5 cellular contexts compared by ENCODE assay signal in the genomic region with DNA sequence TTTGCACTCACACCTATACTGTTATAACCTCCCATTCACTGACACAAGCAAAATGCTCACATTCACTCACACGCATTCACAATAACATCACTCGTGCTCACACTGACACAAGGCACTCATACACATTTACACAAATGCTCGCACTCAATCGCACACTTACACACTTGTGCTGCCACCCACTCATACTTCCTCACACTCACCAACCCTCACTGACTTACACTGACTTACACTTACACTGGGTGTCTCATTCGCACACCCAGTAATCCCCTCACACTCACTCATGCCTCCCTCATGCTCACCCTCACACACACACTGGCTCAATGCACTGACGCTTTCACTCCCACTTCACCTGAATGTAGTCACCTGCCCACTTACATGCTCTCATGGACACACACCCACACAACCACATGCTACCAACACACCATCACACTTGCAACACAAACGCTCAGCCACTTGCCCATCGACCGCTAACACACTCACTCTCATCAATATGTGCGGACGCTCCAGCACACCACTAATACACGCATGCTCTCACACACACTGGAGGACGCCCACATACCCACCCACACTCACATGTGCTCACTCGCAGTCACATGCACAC.
DNase-seq lines count a peak whose midpoint lies in the region; ATAC-seq, FAIRE-seq and TF ChIP-seq lines count a peak whose summit lies in the region.
"Not testable (repeated sequence)": the region's sequence is repeated elsewhere in the genome, so short reads cannot be mapped to it uniquely, and the experiment has no call there.

No MANE protein-coding gene starts in this region.

- not testable (repeated sequence) for H3K9ac ChIP-seq in GM12878 (ENCODE audit: control insufficient read depth, insufficient read depth, low read length); K562 (ENCODE audit: insufficient read depth in 1 of 2, low read depth in 2 of 2, low read length in 2 of 2); HepG2 (ENCODE audit: insufficient read depth, low read depth, low read length)

- H3K4me3 ChIP-seq in HEK293 (ENCODE audit: low read depth, low read length); Panc1 (ENCODE audit: low read depth in 2 of 2, low read length in 2 of 2); GM12878; K562; HepG2 (replicated peaks in 1 of 3; ENCODE audit: insufficient read depth in 1 of 3, low read depth in 2 of 3, low read length in 3 of 3): not testable (repeated sequence)

- not testable (repeated sequence) for H3K79me2 ChIP-seq in GM12878 (ENCODE audit: control insufficient read depth, insufficient read depth, low read length); K562 (ENCODE audit: control insufficient read depth, insufficient read depth, low read length); HepG2 (ENCODE audit: insufficient read depth, low read length)

- not testable (repeated sequence) for TF ChIP-seq POLR2A in GM12878 (IDR thresholded peaks at IDR 0.05; ENCODE audit: low read depth, low read length); HepG2 (IDR thresholded peaks at IDR 0.05; ENCODE audit: insufficient read depth in 1 of 2, low read depth in 2 of 2, low read length in 2 of 2)
- TF ChIP-seq POLR2A in K562 (conservative IDR thresholded peaks at IDR 0.05) = 0 out of 2 replicates have a peak, but pooled peaks have one; percentile 26

- H3K36me3 ChIP-seq in HEK293 (ENCODE audit: control insufficient read depth in 2 of 2, insufficient read depth in 1 of 2, low read length in 2 of 2) = peaks cover 0 to 42% of the 10 kb centered on the region in 2 experiments; a peak in 2 of 3 replicates
- not testable (repeated sequence) for H3K36me3 ChIP-seq in Panc1 (ENCODE audit: control insufficient read depth, insufficient read depth, low read length); GM12878 (ENCODE audit: control insufficient read depth in 2 of 2, insufficient read depth in 2 of 2, low read length in 1 of 2)
- peaks cover 44% of the 10 kb centered on the region for H3K36me3 ChIP-seq in K562 (ENCODE audit: control insufficient read depth, insufficient read depth, low read length)
- H3K36me3 ChIP-seq in HepG2 (replicated peaks in 1 of 2; ENCODE audit: control insufficient read depth in 1 of 2, insufficient read depth in 2 of 2, low read length in 2 of 2) = peaks cover 4 to 17% of the 10 kb centered on the region in 2 experiments; a peak in 4 of 5 replicates

- not testable (repeated sequence) for H4K20me1 ChIP-seq in GM12878 (ENCODE audit: control insufficient read depth, insufficient read depth); K562 (replicated peaks; ENCODE audit: control insufficient read depth, insufficient read depth, low read length); HepG2 (ENCODE audit: insufficient read depth, low read length)

- intact Hi-C loops in Panc1 (cut with micrococcal nuclease; ENCODE audit: unreplicated experiment); GM12878 (cut with micrococcal nuclease; ENCODE audit: unreplicated experiment); K562 (cut with micrococcal nuclease); HepG2 (cut with micrococcal nuclease; ENCODE audit: unreplicated experiment): not testable (repeated sequence)

- TF ChIP-seq EP300 in GM12878 (IDR thresholded peaks at IDR 0.05; ENCODE audit: borderline replicate concordance in 1 of 2, control insufficient read depth in 1 of 2, low read depth in 2 of 2, low read length in 2 of 2); K562 (IDR thresholded peaks at IDR 0.05; ENCODE audit: low read length); HepG2 (IDR thresholded peaks at IDR 0.05; ENCODE audit: low read depth in 2 of 2, low read length in 2 of 2); HepG2 (CRISPR knock-in tag; IDR thresholded peaks at IDR 0.05; ENCODE audit: borderline replicate concordance): not testable (repeated sequence)

- TF ChIP-seq RAD21 in GM12878 (IDR thresholded peaks at IDR 0.05; ENCODE audit: insufficient read depth, low read depth, low read length); K562 (CRISPR knock-in tag; conservative IDR thresholded peaks at IDR 0.05 in 1 of 2, IDR thresholded peaks at IDR 0.05 in 1 of 2); HepG2 (CRISPR knock-in tag; IDR thresholded peaks at IDR 0.05): not testable (repeated sequence)

- TSS peak; percentile 63 for BruUV-seq in Panc1 (replicated peaks; lab: Mats Ljungman, UMichigan)
- not testable (repeated sequence) for BruUV-seq in GM12878 (replicated peaks; lab: Mats Ljungman, UMichigan); HepG2 (replicated peaks; lab: Mats Ljungman, UMichigan)
- BruUV-seq in K562 (replicated peaks; lab: Mats Ljungman, UMichigan) = TSS peak; percentile 25

- CTCF ChIA-PET in HEK293 (lab: Yijun Ruan, JAX); Panc1 (lab: Charles Lee); GM12878 (lab: Yijun Ruan, JAX); K562 (lab: Yijun Ruan, JAX; ENCODE audit: low intra/inter-chr PET ratio); HepG2 (lab: Yijun Ruan, JAX; ENCODE audit: low intra/inter-chr PET ratio, low total read pairs): not testable (repeated sequence)

- 99% methylated on average over 12 of the region's 14 CpGs for WGBS in GM12878 (ENCODE audit: insufficient coverage, insufficient replicate concordance, low lambda C conversion rate, missing lambda C conversion rate)
- 96% methylated on average over 5 of the region's 14 CpGs for whole genome bisulfite sequencing in K562 (ENCODE audit: insufficient coverage, low coverage, missing lambda C conversion rate)
- WGBS in HepG2 (ENCODE audit: low lambda C conversion rate) = 98% methylated on average over 14 of the region's 14 CpGs

- RAD21 ChIA-PET in GM12878 (lab: Charles Lee; ENCODE audit: unreplicated experiment) = not testable (repeated sequence)

- not testable (repeated sequence) for H3K9me1 ChIP-seq in K562 (ENCODE audit: control insufficient read depth, insufficient read depth, low read length)

- in situ Hi-C loops in Panc1 (cut with HindIII; ENCODE audit: low pct_unique_long_range_greater_than_20kb, low sequenced_read_pairs); GM12878 (cut with MboI); K562 (cut with MboI); HepG2 (cut with HindIII; ENCODE audit: extremely low pct_ligation_motif_present, low pct_unique_long_range_greater_than_20kb): not testable (repeated sequence)

- not testable (repeated sequence) for H3K27me3 ChIP-seq in Panc1 (ENCODE audit: control insufficient read depth, insufficient read depth, low read length); GM12878 (replicated peaks in 1 of 2; ENCODE audit: control insufficient read depth in 2 of 2, insufficient read depth in 2 of 2, low read length in 1 of 2); K562 (ENCODE audit: control insufficient read depth in 2 of 2, insufficient read depth in 2 of 2, low read length in 2 of 2); HepG2 (ENCODE audit: control insufficient read depth in 1 of 2, insufficient read depth in 2 of 2, low read length in 2 of 2)

- DNase-seq in Panc1 (ENCODE audit: low read depth, low spot score); GM12878 (ENCODE audit: low read depth, low spot score); K562 (ENCODE audit: extremely low read depth in 1 of 4, low spot score in 3 of 4); HepG2 (ENCODE audit: low spot score): not testable (repeated sequence)

- H2AFZ ChIP-seq in GM12878 (ENCODE audit: control insufficient read depth, low read depth, low read length); K562 (ENCODE audit: low read depth, low read length); HepG2 (ENCODE audit: low read length): not testable (repeated sequence)

- H3K4me2 ChIP-seq in GM12878 (ENCODE audit: control insufficient read depth, insufficient read depth); K562 (ENCODE audit: insufficient read depth, low read length); HepG2 (ENCODE audit: low read depth, low read length): not testable (repeated sequence)

- SMC1A ChIA-PET in GM12878 (lab: Charles Lee; ENCODE audit: uncharacterized antibody, unreplicated experiment) = not testable (repeated sequence)

- not testable (repeated sequence) for TF ChIP-seq CTCF in HEK293 (tag by site-specific recombination; IDR thresholded peaks at IDR 0.05); Panc1 (IDR thresholded peaks at IDR 0.05); GM12878 (IDR thresholded peaks at IDR 0.05 in 2 of 3, conservative IDR thresholded peaks at IDR 0.05 in 1 of 3; ENCODE audit: control insufficient read depth in 2 of 3, extremely low read depth in 1 of 3, insufficient read depth in 1 of 3, low read depth in 3 of 3, low read length in 3 of 3); K562 (IDR thresholded peaks at IDR 0.05 in 2 of 3, conservative IDR thresholded peaks at IDR 0.05 in 1 of 3; ENCODE audit: insufficient read depth in 2 of 3, low read depth in 1 of 3, low read length in 3 of 3); HepG2 (CRISPR knock-in tag; IDR thresholded peaks at IDR 0.05)

- POLR2A ChIA-PET in HEK293 (lab: Yijun Ruan, JAX); Panc1 (lab: Charles Lee); GM12878 (lab: Charles Lee); K562 (lab: Yijun Ruan, JAX); HepG2 (lab: Yijun Ruan, JAX): not testable (repeated sequence)

- not testable (repeated sequence) for FAIRE-seq in GM12878 (lab: Jason Lieb, UNC); K562 (lab: Jason Lieb, UNC); HepG2 (lab: Jason Lieb, UNC)

- not testable (repeated sequence) for H3K4me1 ChIP-seq in HEK293 (ENCODE audit: control insufficient read depth, insufficient read depth, low read length); Panc1 (ENCODE audit: control insufficient read depth, insufficient read depth, low read length); GM12878 (ENCODE audit: control insufficient read depth, insufficient read depth, low read length); K562 (replicated peaks in 1 of 2; ENCODE audit: control insufficient read depth in 2 of 2, insufficient read depth in 2 of 2, low read length in 2 of 2); HepG2 (ENCODE audit: insufficient read depth, low read length)

- not testable (repeated sequence) for ATAC-seq in Panc1, GM12878, K562, HepG2

- H3K27ac ChIP-seq in HEK293 (ENCODE audit: extremely low read depth, low read depth, low read length); Panc1 (ENCODE audit: low read length); GM12878 (ENCODE audit: control insufficient read depth, insufficient read depth); K562 (ENCODE audit: extremely low read depth, low read depth, low read length); HepG2 (ENCODE audit: extremely low read length, insufficient read depth, low read length): not testable (repeated sequence)

- H3K9me3 ChIP-seq in HEK293 (ENCODE audit: control insufficient read depth, insufficient read depth, low read depth, low read length); Panc1 (ENCODE audit: control insufficient read depth, insufficient read depth, low read depth, low read length); GM12878 (replicated peaks; ENCODE audit: control insufficient read depth, insufficient read depth, low read length); K562 (replicated peaks; ENCODE audit: control insufficient read depth, insufficient read depth, low read depth, low read length); HepG2 (ENCODE audit: low read length): not testable (repeated sequence)
